ENCODE assay signal across 9 cellular contexts in the genomic region with DNA sequence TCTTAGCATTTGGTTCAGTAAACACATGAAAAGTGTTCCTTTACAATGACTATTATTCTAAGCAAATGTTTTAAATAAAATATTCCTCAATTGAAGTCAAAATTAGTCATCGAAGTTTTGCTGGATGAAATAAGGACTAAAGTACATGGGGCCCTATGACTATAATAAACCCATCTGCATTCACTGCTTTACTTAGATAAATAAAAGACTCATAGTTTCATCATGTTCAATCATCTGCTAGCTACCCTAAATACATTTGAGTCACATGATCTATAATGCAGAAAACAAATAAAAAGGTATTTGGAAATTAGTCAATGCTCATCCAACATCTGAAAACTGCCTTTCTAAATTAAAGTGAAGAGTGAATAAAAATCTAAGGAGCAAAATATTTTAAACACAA.
DNase-seq lines count a peak whose midpoint lies in the region; ATAC-seq and TF ChIP-seq lines count a peak whose summit lies in the region.
"Had no signal": no experiment of that assay in that cellular context is flagged by ENCODE, and none has a peak within 500 bp of the region (broad histone marks: within the 10 kb centered on the region; RNA-seq: fewer than 3 reads in every experiment).

No MANE protein-coding gene starts in this region.

- ATAC-seq in GM18909 (IDR thresholded peaks at IDR 0.05; ENCODE audit: poor library complexity, unreplicated experiment) (peak; percentile 8), GM19463 (IDR thresholded peaks at IDR 0.05; ENCODE audit: unreplicated experiment) (no peak), GM18873 (IDR thresholded peaks at IDR 0.05; ENCODE audit: low FRiP score, unreplicated experiment) (no peak)

- H3F3A ChIP-seq in SU-DHL-6 (ENCODE audit: insufficient read depth) = no peaks in the 10 kb centered on the region

- TF ChIP-seq CTCF in SU-DHL-6 (IDR thresholded peaks at IDR 0.05; ENCODE audit: insufficient read depth, low read length, poor library complexity, severe bottlenecking) (no peak), fibroblast of the aortic adventitia (IDR thresholded peaks at IDR 0.05; ENCODE audit: insufficient read depth, low read length) (no peak), nephron progenitor cell (IDR thresholded peaks at IDR 0.05) (no peak), uterus (IDR thresholded peaks at IDR 0.05) (no peak)

- no peak overlapping the region for H2AFZ ChIP-seq in SU-DHL-6 (ENCODE audit: low read depth, low read length, severe bottlenecking)

- no peak for TF ChIP-seq POLR2A in uterus (IDR thresholded peaks at IDR 0.05)

- peak overlapping the region; percentile 67 for H3K4me2 ChIP-seq in BLaER1
- peak overlapping the region; percentile 5 for H3K4me2 ChIP-seq in SU-DHL-6 (ENCODE audit: low read depth, low read length, poor library complexity, severe bottlenecking)

- H3K36me3 ChIP-seq in BLaER1 (peaks cover 34% of the 10 kb centered on the region), SU-DHL-6 (ENCODE audit: low read length) (0 out of 2 replicates have a peak, but pooled peaks cover 2% of the 10 kb centered on the region), uterus (no peaks in the 10 kb centered on the region)

- H3K27ac Mint-ChIP-seq in nephron progenitor cell = no peak overlapping the region
- H3K27ac Mint-ChIP-seq: mesothelial cell of epicardium had no signal

- no peaks in the 10 kb centered on the region for H3K27me3 Mint-ChIP-seq in nephron progenitor cell (ENCODE audit: low read depth, poor library complexity)

- intact Hi-C loops in uterus (cut with DNase I; ENCODE audit: low total_unique reads) = no loop called here

- H3K36me3 Mint-ChIP-seq in nephron progenitor cell (ENCODE audit: low read depth) = peaks cover 22% of the 10 kb centered on the region

- H3K9ac ChIP-seq in BLaER1 (no peak overlapping the region), SU-DHL-6 (ENCODE audit: low read length) (no peak overlapping the region)

- H3K79me2 ChIP-seq in SU-DHL-6 (ENCODE audit: insufficient read depth, low read length) = no peaks in the 10 kb centered on the region

- H3K27ac ChIP-seq in BLaER1 (peak overlapping the region; percentile 68), SU-DHL-6 (ENCODE audit: low read depth, low read length) (peak overlapping the region; percentile 15; the same call in 1 of the 2 replicates), uterus (no peak overlapping the region)

- H3K4me3 Mint-ChIP-seq in nephron progenitor cell = no peak overlapping the region
- H3K4me3 Mint-ChIP-seq: mesothelial cell of epicardium had no signal

- H3K27me3 ChIP-seq in BLaER1 = no peaks in the 10 kb centered on the region
- H3K27me3 ChIP-seq in SU-DHL-6 (ENCODE audit: low read length) = no peaks in the 10 kb centered on the region
- H3K27me3 ChIP-seq in uterus = no peaks in the 10 kb centered on the region

- H3K9me3 ChIP-seq in BLaER1 (peaks cover 11% of the 10 kb centered on the region; the same call in 1 of the 2 replicates), SU-DHL-6 (ENCODE audit: insufficient read depth, low read length) (no peaks in the 10 kb centered on the region), uterus (no peaks in the 10 kb centered on the region)

- 0 out of 2 replicates have a peak, but pooled peaks cover 7% of the 10 kb centered on the region for H4K20me1 ChIP-seq in BLaER1
- H4K20me1 ChIP-seq in SU-DHL-6 (ENCODE audit: low read depth, low read length) = no peaks in the 10 kb centered on the region

- H3K9me2 ChIP-seq in SU-DHL-6 (replicated peaks; ENCODE audit: insufficient read depth, low read length) = no peaks in the 10 kb centered on the region

- peaks cover 63% of the 10 kb centered on the region for H3K4me1 ChIP-seq in BLaER1
- no peaks in the 10 kb centered on the region for H3K4me1 ChIP-seq in uterus

- peak; percentile 52 for DNase-seq in fibroblast of the aortic adventitia (ENCODE audit: low read depth)
- no peak for DNase-seq in nephron progenitor cell
- DNase-seq in uterus = no peak

- H3K4me3 ChIP-seq in BLaER1 = no peak overlapping the region
- H3K4me3 ChIP-seq in SU-DHL-6 (ENCODE audit: insufficient read depth, low read length, poor library complexity, severe bottlenecking) = no peak overlapping the region
- H3K4me3 ChIP-seq in fibroblast of the aortic adventitia (ENCODE audit: low read depth, low read length) = no peak overlapping the region
- no peak overlapping the region for H3K4me3 ChIP-seq in uterus

- no peaks in the 10 kb centered on the region for H3K4me1 Mint-ChIP-seq in nephron progenitor cell

- H3K9me3 Mint-ChIP-seq in nephron progenitor cell = peaks cover 10% of the 10 kb centered on the region

Comparison
In these comparisons a context has a peak if more than half of its experiments do, and no peak if none do; other contexts are left out.
1. H3K27ac ChIP-seq: peak in BLaER1 (single experiment) and SU-DHL-6 (single experiment); none in uterus (0 of 2).